ENCODE assay signal across 21 cellular contexts in genomic region chr3:48885753-48886152, GRCh38. TPM values are rescaled to one million over a fixed set of nuclear protein-coding genes. Genes with fewer than 3 reads are reported as not detected.
DNase-seq lines count a peak whose midpoint lies in the region; ATAC-seq lines count a peak whose summit lies in the region.
"Had no signal": no experiment of that assay in that cellular context is flagged by ENCODE, and none has a peak within 500 bp of the region (broad histone marks: within the 10 kb centered on the region; RNA-seq: fewer than 3 reads in every experiment).

No MANE protein-coding gene starts in this region.

- no peaks in the 10 kb centered on the region for H3K4me1 Mint-ChIP-seq in activated CD4-positive, alpha-beta T cell treated with anti-CD3 and anti-CD28 coated beads, Interleukin-2, amount 10 ng/mL, durations not matched to agents 24 days and 14 days
- H3K4me1 Mint-ChIP-seq in activated naive CD4-positive, alpha-beta T cell treated with anti-CD3 and anti-CD28 coated beads, Interleukin-2, amount 10 ng/mL, durations not matched to agents 7 days and 5 days, result no peaks in the 10 kb centered on the region

- peak overlapping the region; percentile 3 for H3K27ac Mint-ChIP-seq in activated CD4-positive, alpha-beta T cell treated with anti-CD3 and anti-CD28 coated beads, Interleukin-2, amount 10 ng/mL, durations not matched to agents 24 days and 14 days
- no peak overlapping the region for H3K27ac Mint-ChIP-seq in activated naive CD4-positive, alpha-beta T cell treated with anti-CD3 and anti-CD28 coated beads, Interleukin-2, amount 10 ng/mL, durations not matched to agents 7 days and 5 days

- H3K9me3 ChIP-seq in adipocyte (ENCODE audit: control insufficient read depth, low read length), result no peaks in the 10 kb centered on the region
- H3K9me3 ChIP-seq: BLaER1 treated with 17β-estradiol and CSF1 and Interleukin-3, amounts not matched to agents 10 nM and 100 nM; MG63 had no signal

- peaks cover 17% of the 10 kb centered on the region for H3K36me3 Mint-ChIP-seq in activated CD4-positive, alpha-beta T cell treated with anti-CD3 and anti-CD28 coated beads, Interleukin-2, amount 10 ng/mL, durations not matched to agents 24 days and 14 days (ENCODE audit: low read depth)
- peaks cover 23% of the 10 kb centered on the region for H3K36me3 Mint-ChIP-seq in activated naive CD4-positive, alpha-beta T cell treated with anti-CD3 and anti-CD28 coated beads, Interleukin-2, amount 10 ng/mL, durations not matched to agents 7 days and 5 days

- peaks cover 19% of the 10 kb centered on the region for H3K4me1 ChIP-seq in adipocyte (ENCODE audit: control insufficient read depth, insufficient read depth, low read length)
- H3K4me1 ChIP-seq: BLaER1 treated with 17β-estradiol and CSF1 and Interleukin-3, amounts not matched to agents 10 nM and 100 nM had no signal

- no peak for DNase-seq in activated CD4-positive, alpha-beta T cell treated with anti-CD3 and anti-CD28 coated beads, Interleukin-2, amount 10 ng/mL, durations not matched to agents 24 days and 14 days
- DNase-seq in activated CD4-positive, alpha-beta T cell treated with anti-CD3 and anti-CD28 coated beads for 48 hours, result no peak
- DNase-seq in adipocyte (ENCODE audit: low read depth) (peak; percentile 13), fibroblast of peridontal ligament (ENCODE audit: extremely low read depth) (peak; percentile 12), renal cortical epithelial cell (ENCODE audit: low read depth) (peak; percentile 31)
- DNase-seq in effector CD8-positive, alpha-beta T cell (lab: John Stamatoyannopoulos, UW), result no peak
- no peak for DNase-seq in activated naive CD4-positive, alpha-beta T cell treated with anti-CD3 and anti-CD28 coated beads, Interleukin-2, amount 10 ng/mL, durations not matched to agents 7 days and 5 days
- DNase-seq: Calu3; CD8-positive, alpha-beta memory T cell; DMS153; Karpas-422; MG63; NCI-H1417; NCI-H1694 treated with DMSO at 0.1 percent for 48 hours; NCI-H2081 treated with DMSO at 0.1 percent for 48 hours; NCI-H2171 treated with DMSO at 0.1 percent for 48 hours; NCI-H526 treated with DMSO at 0.1 percent for 48 hours; OCI-M1 had no signal

- H3K27me3 Mint-ChIP-seq in activated CD4-positive, alpha-beta T cell treated with anti-CD3 and anti-CD28 coated beads, Interleukin-2, amount 10 ng/mL, durations not matched to agents 24 days and 14 days, result no peaks in the 10 kb centered on the region
- no peaks in the 10 kb centered on the region for H3K27me3 Mint-ChIP-seq in activated naive CD4-positive, alpha-beta T cell treated with anti-CD3 and anti-CD28 coated beads, Interleukin-2, amount 10 ng/mL, durations not matched to agents 7 days and 5 days
- H3K27me3 Mint-ChIP-seq: CD8-positive, alpha-beta memory T cell had no signal

- no peak overlapping the region for H3K9ac ChIP-seq in adipocyte (ENCODE audit: low read length)
- H3K9ac ChIP-seq: BLaER1 treated with 17β-estradiol and CSF1 and Interleukin-3, amounts not matched to agents 10 nM and 100 nM had no signal

- intact Hi-C loops in activated CD4-positive, alpha-beta T cell treated with anti-CD3 and anti-CD28 coated beads, Interleukin-2, amount 10 ng/mL, durations not matched to agents 24 days and 14 days (cut with micrococcal nuclease), result no loop called here

- H3K27me3 ChIP-seq in adipocyte (replicated peaks; ENCODE audit: control insufficient read depth, insufficient read depth, low read length), result no peaks in the 10 kb centered on the region
- H3K27me3 ChIP-seq: BLaER1 treated with 17β-estradiol and CSF1 and Interleukin-3, amounts not matched to agents 10 nM and 100 nM; MG63 had no signal

- peaks cover 37% of the 10 kb centered on the region for H3K36me3 ChIP-seq in adipocyte (ENCODE audit: control insufficient read depth, insufficient read depth, low read length, severe bottlenecking)
- H3K36me3 ChIP-seq: MG63 had no signal

- no peaks in the 10 kb centered on the region for H3K9me3 Mint-ChIP-seq in activated CD4-positive, alpha-beta T cell treated with anti-CD3 and anti-CD28 coated beads, Interleukin-2, amount 10 ng/mL, durations not matched to agents 24 days and 14 days
- no peaks in the 10 kb centered on the region for H3K9me3 Mint-ChIP-seq in activated naive CD4-positive, alpha-beta T cell treated with anti-CD3 and anti-CD28 coated beads, Interleukin-2, amount 10 ng/mL, durations not matched to agents 7 days and 5 days
- H3K9me3 Mint-ChIP-seq: CD8-positive, alpha-beta memory T cell had no signal

- H3K4me3 Mint-ChIP-seq in activated CD4-positive, alpha-beta T cell treated with anti-CD3 and anti-CD28 coated beads, Interleukin-2, amount 10 ng/mL, durations not matched to agents 24 days and 14 days, result no peak overlapping the region
- no peak overlapping the region for H3K4me3 Mint-ChIP-seq in activated naive CD4-positive, alpha-beta T cell treated with anti-CD3 and anti-CD28 coated beads, Interleukin-2, amount 10 ng/mL, durations not matched to agents 7 days and 5 days

- ATAC-seq in GM21529 (IDR thresholded peaks at IDR 0.05; ENCODE audit: unreplicated experiment), result no peak
- ATAC-seq: Right ventricle myocardium inferior had no signal

- CTCF ChIA-PET in activated naive CD4-positive, alpha-beta T cell treated with anti-CD3 and anti-CD28 coated beads, Interleukin-2, amount 10 ng/mL, durations not matched to agents 7 days and 5 days (lab: Charles Lee), result interaction anchor here (0.9 kb wide), 1 partner anchor 12 kb away, joined by 3 read pairs; no protein-coding TSS in a partner anchor

- H3K4me3 ChIP-seq in adipocyte (ENCODE audit: low read length), result no peak overlapping the region
- H3K4me3 ChIP-seq: BLaER1 treated with 17β-estradiol and CSF1 and Interleukin-3, amounts not matched to agents 10 nM and 100 nM; MG63 had no signal

RNA-seq across cellular contexts. Expression of gene SLC25A20, which starts 12.9 kb away (rescaled TPM):
- 13.8 and 15.6 TPM in 2 replicates for total RNA-seq in activated CD4-positive, alpha-beta T cell treated with anti-CD3 and anti-CD28 coated beads, Interleukin-2, amount 10 ng/mL, durations not matched to agents 24 days and 14 days
- total RNA-seq in renal cortical epithelial cell, result 22.4 and 23.4 TPM in 2 replicates

RNA-seq across cellular contexts. Expression of gene ARIH2, which starts 32.9 kb away (rescaled TPM):
- 157 TPM in 2 replicates for total RNA-seq in activated CD4-positive, alpha-beta T cell treated with anti-CD3 and anti-CD28 coated beads, Interleukin-2, amount 10 ng/mL, durations not matched to agents 24 days and 14 days
- 63.2 and 79.8 TPM in 2 replicates for total RNA-seq in renal cortical epithelial cell

RNA-seq across cellular contexts. Expression of gene PRKAR2A, which starts 38.1 kb away (rescaled TPM):
- 31.9 and 39.4 TPM in 2 replicates for total RNA-seq in activated CD4-positive, alpha-beta T cell treated with anti-CD3 and anti-CD28 coated beads, Interleukin-2, amount 10 ng/mL, durations not matched to agents 24 days and 14 days
- total RNA-seq in renal cortical epithelial cell, result 33.5 and 44.5 TPM in 2 replicates

Comparison
In these comparisons a context has a peak if more than half of its experiments do, and no peak if none do; other contexts are left out.
1. DNase-seq: peak in adipocyte (single experiment), fibroblast of peridontal ligament (single experiment) and renal cortical epithelial cell (single experiment); none in activated CD4-positive, alpha-beta T cell treated with anti-CD3 and anti-CD28 coated beads, Interleukin-2, amount 10 ng/mL, durations not matched to agents 24 days and 14 days (single experiment), activated CD4-positive, alpha-beta T cell treated with anti-CD3 and anti-CD28 coated beads for 48 hours (single experiment), effector CD8-positive, alpha-beta T cell (single experiment) and activated naive CD4-positive, alpha-beta T cell treated with anti-CD3 and anti-CD28 coated beads, Interleukin-2, amount 10 ng/mL, durations not matched to agents 7 days and 5 days (single experiment).